In the genomic region with DNA sequence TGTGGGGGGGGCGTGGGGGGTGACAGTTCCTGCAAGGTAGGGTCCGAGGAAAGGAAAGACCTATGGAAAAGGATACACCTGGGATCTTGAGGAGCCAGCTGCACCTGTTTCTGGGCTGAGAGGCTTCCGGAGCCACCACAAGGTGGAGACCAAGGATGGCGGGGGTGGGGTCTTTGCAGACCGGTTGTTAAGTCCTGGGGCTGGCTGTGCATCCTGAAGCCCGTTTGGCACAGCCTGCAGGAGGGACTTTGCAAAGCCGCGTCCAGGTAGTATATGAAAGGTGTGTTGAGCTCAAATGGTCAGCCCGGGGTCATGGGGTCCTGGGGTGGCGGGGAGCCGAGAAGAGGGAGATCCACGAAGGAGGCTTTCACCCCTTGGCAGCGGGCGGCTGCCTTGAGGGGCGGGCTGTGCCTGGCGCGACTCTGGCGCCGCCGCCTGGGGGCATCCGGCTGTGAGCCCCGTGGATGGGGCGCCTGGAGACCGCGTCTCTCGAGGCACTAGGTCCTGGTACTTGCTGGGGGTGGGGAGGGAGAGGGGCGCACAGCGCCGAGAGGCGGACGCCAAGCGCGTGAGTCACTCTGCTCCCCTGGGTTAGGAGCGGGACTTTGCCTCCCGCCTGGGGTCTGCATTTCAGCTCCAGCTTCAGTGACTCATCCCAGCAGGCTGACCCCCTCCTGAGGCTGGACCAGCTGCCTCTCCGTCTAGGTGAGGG, we compare ENCODE assay signal across 8 cellular contexts. TPM values are rescaled to one million over a fixed set of nuclear protein-coding genes. Genes with fewer than 3 reads are reported as not detected.
DNase-seq lines count a peak whose midpoint lies in the region; ATAC-seq and TF ChIP-seq lines count a peak whose summit lies in the region.

No MANE protein-coding gene starts in this region.

- no peaks in the 10 kb centered on the region for H3K36me3 ChIP-seq in trophoblast cell (ENCODE audit: control insufficient read depth in 1 of 2, insufficient read depth in 2 of 2, low read length in 2 of 2)

- H3K79me1 ChIP-seq in trophoblast cell (ENCODE audit: low read length), result peaks cover 5% of the 10 kb centered on the region

- H3K79me2 ChIP-seq in trophoblast cell (ENCODE audit: control insufficient read depth, insufficient read depth, low read length, poor library complexity), result no peaks in the 10 kb centered on the region

- H2BK5ac ChIP-seq in trophoblast cell (ENCODE audit: low read depth, low read length, poor library complexity), result no peak overlapping the region

- H3K4me2 ChIP-seq in trophoblast cell (ENCODE audit: low read length), result peak overlapping the region; percentile 66

- ATAC-seq in GM21360 (IDR thresholded peaks at IDR 0.05; ENCODE audit: unreplicated experiment), result no peak

- H2BK12ac ChIP-seq in trophoblast cell (ENCODE audit: low read length), result peak overlapping the region; percentile 81

- no CpG with 5 or more reads among the region's 36 CpGs for WGBS in trophoblast cell (ENCODE audit: extremely low coverage, insufficient coverage, insufficient read length)

- peak overlapping the region; percentile 25 for H3K4ac ChIP-seq in trophoblast cell (ENCODE audit: low read depth, low read length)

- peak overlapping the region; percentile 55 for H2BK120ac ChIP-seq in trophoblast cell (ENCODE audit: insufficient read depth, low read length, poor library complexity)

- H4K91ac ChIP-seq in trophoblast cell (ENCODE audit: low read depth, low read length), result peak overlapping the region; percentile 84

- H3K9me3 ChIP-seq in trophoblast cell (ENCODE audit: insufficient read depth, low read depth, low read length), result no peaks in the 10 kb centered on the region

- TF ChIP-seq POLR2A in erythroblast (IDR thresholded peaks at IDR 0.05; ENCODE audit: low read length), result no peak

- no peak overlapping the region for H3K4me3 ChIP-seq in trophoblast cell (ENCODE audit: low read depth, low read length)

- no peak overlapping the region for H4K12ac ChIP-seq in trophoblast cell (ENCODE audit: low read depth, low read length)

- peak overlapping the region; percentile 56 for H4K8ac ChIP-seq in trophoblast cell (ENCODE audit: low read depth, low read length)

- peak overlapping the region; percentile 64 for H3K27ac ChIP-seq in trophoblast cell (ENCODE audit: low read depth, low read length)

- H3K27me3 ChIP-seq in trophoblast cell (ENCODE audit: insufficient read depth, low read length), result no peaks in the 10 kb centered on the region

- H3K4me1 ChIP-seq in trophoblast cell (ENCODE audit: control insufficient read depth in 1 of 2, insufficient read depth in 2 of 2, low read length in 2 of 2), result peaks cover 7 to 8% of the 10 kb centered on the region in 2 experiments

- no peak overlapping the region for H2AK5ac ChIP-seq in trophoblast cell (ENCODE audit: low read length)

- H3K14ac ChIP-seq in trophoblast cell (ENCODE audit: low read length), result no peak overlapping the region

- no peak overlapping the region for H3K9ac ChIP-seq in trophoblast cell (ENCODE audit: low read length)

- H2AFZ ChIP-seq in trophoblast cell (ENCODE audit: insufficient read depth, low read length, poor library complexity), result no peak overlapping the region

- H3K23ac ChIP-seq in trophoblast cell (ENCODE audit: low read length), result no peak overlapping the region

- DNase-seq in NCI-H82 (lab: John Stamatoyannopoulos, UW) (peak; percentile 32), NCI-H82 treated with DMSO at 0.1 percent for 48 hours (lab: John Stamatoyannopoulos, UW; ENCODE audit: unreplicated experiment) (no peak), RPMI8226 (peak; percentile 9), erythroblast (lab: John Stamatoyannopoulos, UW) (peak; percentile 2 to 32), trophoblast cell (no peak), NOMO-1 treated with DMSO at 0.1 percent for 48 hours (lab: John Stamatoyannopoulos, UW; ENCODE audit: unreplicated experiment) (no peak), NCI-H226 (no peak)

- no peak overlapping the region for H3K18ac ChIP-seq in trophoblast cell (ENCODE audit: low read length)

RNA-seq across cellular contexts. Expression of a gene that starts 58.2 kb away (rescaled TPM):
- 16.0 and 16.4 TPM in 2 replicates for polyA plus RNA-seq in trophoblast cell (2013)

Comparison
In these comparisons a context has a peak if more than half of its experiments do, and no peak if none do; other contexts are left out.
1. DNase-seq: peak in NCI-H82 (single experiment), RPMI8226 (single experiment) and erythroblast (2 of 2); none in NCI-H82 treated with DMSO at 0.1 percent for 48 hours (single experiment), trophoblast cell (0 of 2), NOMO-1 treated with DMSO at 0.1 percent for 48 hours (single experiment) and NCI-H226 (single experiment).